ENCODE assay signal across 27 cellular contexts in genomic region chr6:41607036-41607435, GRCh38. TPM values are rescaled to one million over a fixed set of nuclear protein-coding genes. Genes with fewer than 3 reads are reported as not detected.
"Had no signal": no experiment of that assay in that cellular context is flagged by ENCODE, and none has a peak within 500 bp of the region (broad histone marks: within the 10 kb centered on the region; RNA-seq: fewer than 3 reads in every experiment).

No MANE protein-coding gene starts in this region.

- FAIRE-seq: endometrium, islet of Langerhans, keratinocyte had no signal

- H3K27me3 ChIP-seq: colonic mucosa, esophagus squamous epithelium, gastrocnemius medialis, heart right ventricle, left lung had no signal

- H3K9me3 ChIP-seq: colonic mucosa, esophagus squamous epithelium, gastrocnemius medialis, heart right ventricle, left lung, lower lobe of right lung had no signal

- ATAC-seq: effector memory CD8-positive, alpha-beta T cell; esophagus mucosa; gastrocnemius medialis; heart right ventricle; left cardiac atrium; left lung; left ventricle myocardium superior; lower lobe of right lung had no signal

- DNase-seq: colonic mucosa; cortex of kidney; effector CD8-positive, alpha-beta T cell; effector memory CD8-positive, alpha-beta T cell; endodermal cell; erythroblast; esophagus squamous epithelium; foreskin fibroblast; foreskin melanocyte; gastrocnemius medialis; glutamatergic neuron; heart right ventricle; hippocampal formation; left cardiac atrium; left lung; left ventricle myocardium superior; lower lobe of right lung; mesendoderm; midbrain had no signal

- H3K4me3 ChIP-seq: colonic mucosa, esophagus squamous epithelium, gastrocnemius medialis, heart right ventricle, left lung, lower lobe of right lung had no signal

- H3K27ac Mint-ChIP-seq: dendritic cell treated with granulocyte-macrophage colony-stimulating factor and Interleukin-4, amounts not matched to agents 40 ng/mL and 50 ng/mL, for 4 days; effector memory CD8-positive, alpha-beta T cell; endodermal cell; memory B cell had no signal

- H3K36me3 Mint-ChIP-seq: memory B cell had no signal

- H3K4me3 Mint-ChIP-seq: dendritic cell treated with granulocyte-macrophage colony-stimulating factor and Interleukin-4, amounts not matched to agents 40 ng/mL and 50 ng/mL, for 4 days; effector memory CD8-positive, alpha-beta T cell; endodermal cell; memory B cell had no signal

- H3K27ac ChIP-seq: colonic mucosa, epithelial cell of prostate, esophagus squamous epithelium, gastrocnemius medialis, heart right ventricle, left lung, lower lobe of right lung had no signal

- H3K9me3 Mint-ChIP-seq: dendritic cell treated with granulocyte-macrophage colony-stimulating factor and Interleukin-4, amounts not matched to agents 40 ng/mL and 50 ng/mL, for 4 days; effector memory CD8-positive, alpha-beta T cell; memory B cell had no signal

- H3K36me3 ChIP-seq: colonic mucosa, esophagus squamous epithelium, gastrocnemius medialis, heart right ventricle, left lung, lower lobe of right lung had no signal

RNA-seq across cellular contexts. Expression of gene MDFI, which starts 31.2 kb away (rescaled TPM):
- total RNA-seq: mononuclear cell had no signal
